ENCODE assay signal across 8 cellular contexts in genomic region chr4:126539771-126540170, GRCh38.
"Had no signal": no experiment of that assay in that cellular context is flagged by ENCODE, and none has a peak within 500 bp of the region (broad histone marks: within the 10 kb centered on the region; RNA-seq: fewer than 3 reads in every experiment).

No MANE protein-coding gene starts in this region.

- H3K4me3 ChIP-seq: GM23248, GM23338, HAP-1 had no signal

- H3K36me3 ChIP-seq: HAP-1 had no signal

- DNase-seq: GM23248, GOT3, H7, H9, HCEC 1CT, HFFc6 had no signal

- H3K9me3 ChIP-seq: HAP-1 had no signal

- H3K27ac ChIP-seq: GM23248 had no signal
